In the genomic region with DNA sequence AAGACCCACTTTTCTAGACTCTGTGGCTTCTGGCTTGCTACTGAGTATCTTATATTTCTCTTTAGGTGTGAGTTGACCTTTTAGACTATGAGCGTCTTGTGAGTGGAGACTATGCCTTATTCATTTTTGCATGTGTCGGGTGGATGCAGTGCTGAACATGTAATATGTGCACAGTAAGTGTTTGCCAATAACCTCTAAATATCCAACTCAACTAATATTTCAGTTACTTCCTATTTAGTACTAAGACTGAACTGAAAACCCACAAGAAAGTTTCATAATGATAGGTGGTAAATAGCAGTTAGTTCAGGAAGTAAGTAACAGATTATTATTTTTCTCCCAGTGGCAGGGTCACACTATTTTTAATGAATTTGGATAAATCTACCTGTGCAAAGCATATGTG, we compare ENCODE assay signal across 14 cellular contexts.
DNase-seq lines count a peak whose midpoint lies in the region; ATAC-seq and TF ChIP-seq lines count a peak whose summit lies in the region.
"Had no signal": no experiment of that assay in that cellular context is flagged by ENCODE, and none has a peak within 500 bp of the region (broad histone marks: within the 10 kb centered on the region; RNA-seq: fewer than 3 reads in every experiment).

No MANE protein-coding gene starts in this region.

- no peaks in the 10 kb centered on the region for H3K9me2 ChIP-seq in OCI-LY7 (ENCODE audit: insufficient read depth, low read length)

- H3K4me3 ChIP-seq in OCI-LY7 (ENCODE audit: low read depth, low read length, poor library complexity, severe bottlenecking), result no peak overlapping the region
- H3K4me3 ChIP-seq: ascending aorta had no signal

- ATAC-seq in GM19452 (IDR thresholded peaks at IDR 0.05; ENCODE audit: unreplicated experiment), result peak; percentile 89
- peak; percentile 82 for ATAC-seq in HG03159 (IDR thresholded peaks at IDR 0.05; ENCODE audit: unreplicated experiment)
- no peak for ATAC-seq in HG03108 (IDR thresholded peaks at IDR 0.05; ENCODE audit: unreplicated experiment)
- ATAC-seq in T-helper 17 cell, result no peak
- ATAC-seq: effector memory CD8-positive, alpha-beta T cell had no signal

- H3K79me2 ChIP-seq in OCI-LY7 (ENCODE audit: insufficient read depth, low read depth, low read length), result no peaks in the 10 kb centered on the region
- H3K79me2 ChIP-seq: parathyroid adenoma had no signal

- H3K4me2 ChIP-seq in OCI-LY7 (ENCODE audit: low read length), result peak overlapping the region; percentile 22

- H3K36me3 ChIP-seq in OCI-LY7 (ENCODE audit: insufficient read depth, low read length), result no peaks in the 10 kb centered on the region
- H3K36me3 ChIP-seq: ascending aorta had no signal

- in situ Hi-C loops in GM13976 (cut with MboI; ENCODE audit: low sequenced_read_pairs, unreplicated experiment), result no loop called here

- H3K4me1 ChIP-seq in OCI-LY7 (ENCODE audit: insufficient read depth, low read length, poor library complexity, severe bottlenecking), result peaks cover 16% of the 10 kb centered on the region
- H3K4me1 ChIP-seq: ascending aorta, parathyroid adenoma had no signal

- TF ChIP-seq CTCF in GM10248 (IDR thresholded peaks at IDR 0.05; ENCODE audit: control extremely low read depth, extremely low read depth, low read depth, missing control alignments) (no peak), OCI-LY7 (conservative IDR thresholded peaks at IDR 0.05; ENCODE audit: low read length) (no peak), GM13976 (IDR thresholded peaks at IDR 0.05; ENCODE audit: borderline replicate concordance, control extremely low read depth, extremely low read depth, insufficient read depth, missing control alignments) (no peak)

- no peaks in the 10 kb centered on the region for H3K27me3 Mint-ChIP-seq in T-helper 17 cell
- H3K27me3 Mint-ChIP-seq: effector memory CD8-positive, alpha-beta T cell had no signal

- H3K36me3 Mint-ChIP-seq in T-helper 17 cell (ENCODE audit: low read depth), result peaks cover 2% of the 10 kb centered on the region

- H3K27ac ChIP-seq in OCI-LY7 (ENCODE audit: low read depth, low read length, poor library complexity, severe bottlenecking), result no peak overlapping the region
- H3K27ac ChIP-seq: ascending aorta, parathyroid adenoma had no signal

- no peak overlapping the region for H3K27ac Mint-ChIP-seq in T-helper 17 cell
- H3K27ac Mint-ChIP-seq: effector memory CD8-positive, alpha-beta T cell had no signal

- H3K4me3 Mint-ChIP-seq in T-helper 17 cell, result no peak overlapping the region

- BruUV-seq in OCI-LY7 (replicated peaks; lab: Mats Ljungman, UMichigan), result no TSS peak

- POLR2A ChIA-PET in GM10248 (lab: Yijun Ruan, JAX), result no interaction called here
- POLR2A ChIA-PET in OCI-LY7 (lab: Charles Lee), result no interaction called here

- no peaks in the 10 kb centered on the region for H3K9me3 ChIP-seq in OCI-LY7 (ENCODE audit: low read length)
- H3K9me3 ChIP-seq in T-helper 17 cell (ENCODE audit: control insufficient read depth, low read length, poor library complexity, severe bottlenecking), result no peaks in the 10 kb centered on the region

- CTCF ChIA-PET in GM10248 (lab: Yijun Ruan, JAX), result no interaction called here
- CTCF ChIA-PET in OCI-LY7 (lab: Charles Lee; ENCODE audit: unreplicated experiment), result no interaction called here

- H4K20me1 ChIP-seq in OCI-LY7 (ENCODE audit: insufficient read depth, low read length), result no peaks in the 10 kb centered on the region

- intact Hi-C loops in OCI-LY7 (cut with micrococcal nuclease; ENCODE audit: unreplicated experiment), result no loop called here

- H2AFZ ChIP-seq in OCI-LY7 (ENCODE audit: low read length), result peak overlapping the region; percentile 55; the same call in 1 of the 2 replicates
- H2AFZ ChIP-seq: parathyroid adenoma had no signal

- DNase-seq in GM10248 (ENCODE audit: extremely low spot score) (peak; percentile 20), OCI-LY7 (ENCODE audit: low spot score) (peak; percentile 7), AG08395 (ENCODE audit: low spot score) (no peak), GM13976 (ENCODE audit: low spot score) (no peak), T-helper 17 cell (no peak)
- DNase-seq: effector memory CD8-positive, alpha-beta T cell; H7; NCI-H526 treated with DMSO at 0.1 percent for 48 hours; stimulated activated CD4-positive, alpha-beta T cell treated with anti-CD3 and anti-CD28 coated beads, Interleukin-4, amount 100 ng/mL, for 4 hours had no signal

- peaks cover 8% of the 10 kb centered on the region for H3K4me1 Mint-ChIP-seq in T-helper 17 cell

Comparison
In these comparisons a context has a peak if more than half of its experiments do, and no peak if none do; other contexts are left out.
1. DNase-seq: peak in GM10248 (single experiment) and OCI-LY7 (single experiment); none in AG08395 (single experiment), GM13976 (single experiment) and T-helper 17 cell (0 of 3).
2. ATAC-seq: peak in GM19452 (single experiment) and HG03159 (single experiment); none in HG03108 (single experiment) and T-helper 17 cell (single experiment).